1 cellular context compared by ENCODE assay signal in genomic region chr3:124172846-124173245, GRCh38.
TF ChIP-seq lines count a peak whose summit lies in the region.

No MANE protein-coding gene starts in this region.

TF ChIP-seq in SK-N-SH, 30 proteins besides CTCF, POLR2A, EP300 and RAD21 (continued from another document):
- no peak for TF ChIP-seq USF2 (IDR thresholded peaks at IDR 0.05; ENCODE audit: borderline replicate concordance, low read depth, low read length)
- TF ChIP-seq TAF1 (IDR thresholded peaks at IDR 0.05; ENCODE audit: borderline replicate concordance, low read depth, low read length), result no peak
- TF ChIP-seq NRF1 (IDR thresholded peaks at IDR 0.05; ENCODE audit: low read depth, low read length), result no peak
TF ChIP-seq in SK-N-SH: peak in this region for 3.
